Comparison of ENCODE assay signal across 1 cellular context in genomic region chr9:114060711-114061110, GRCh38.
A peak's percentile ranks its signal among the peaks of the same experiment; 100 is the strongest.
TF ChIP-seq lines count a peak whose summit lies in the region.

No MANE protein-coding gene starts in this region.

TF ChIP-seq in HepG2, 621 proteins besides CTCF, POLR2A, EP300 and RAD21 (continues in another document):
- TF ChIP-seq GTF3A (CRISPR knock-in tag; conservative IDR thresholded peaks at IDR 0.05), result no peak
- TF ChIP-seq DMTF1 (CRISPR knock-in tag; IDR thresholded peaks at IDR 0.05), result no peak
- no peak for TF ChIP-seq REXO4 (CRISPR knock-in tag; IDR thresholded peaks at IDR 0.05; ENCODE audit: borderline replicate concordance)
- TF ChIP-seq REL (CRISPR knock-in tag; conservative IDR thresholded peaks at IDR 0.05), result no peak
- peak; percentile 19; the same call in 1 of the 2 replicates for TF ChIP-seq ZNF687 (CRISPR knock-in tag; IDR thresholded peaks at IDR 0.05)
- TF ChIP-seq ZNF24 (IDR thresholded peaks at IDR 0.05), result no peak
- no peak for TF ChIP-seq ZNF207 (IDR thresholded peaks at IDR 0.05; ENCODE audit: borderline replicate concordance)
- no peak for TF ChIP-seq ZNF839 (CRISPR knock-in tag; IDR thresholded peaks at IDR 0.05; ENCODE audit: borderline replicate concordance)
- TF ChIP-seq ZNF230 (CRISPR knock-in tag; IDR thresholded peaks at IDR 0.05), result peak; percentile 53; the same call in 1 of the 2 replicates
- no peak for TF ChIP-seq NFKBIZ (CRISPR knock-in tag; IDR thresholded peaks at IDR 0.05)
- peak; percentile 74 for TF ChIP-seq AGO2 (optimal IDR thresholded peaks at IDR 0.05; ENCODE audit: low read depth, low read length)
- no peak for TF ChIP-seq CCDC6 (CRISPR knock-in tag; IDR thresholded peaks at IDR 0.05)
- no peak for TF ChIP-seq STAT6 (CRISPR knock-in tag; IDR thresholded peaks at IDR 0.05; ENCODE audit: borderline replicate concordance)
- TF ChIP-seq ZNF296 (CRISPR knock-in tag; conservative IDR thresholded peaks at IDR 0.05), result no peak
- TF ChIP-seq TRIM24 (CRISPR knock-in tag; IDR thresholded peaks at IDR 0.05), result no peak
- no peak for TF ChIP-seq THAP8 (CRISPR knock-in tag; IDR thresholded peaks at IDR 0.05; ENCODE audit: borderline replicate concordance)
- no peak for TF ChIP-seq ARNT (IDR thresholded peaks at IDR 0.05)
- TF ChIP-seq ATF1 (CRISPR knock-in tag; IDR thresholded peaks at IDR 0.05), result no peak
- TF ChIP-seq MXD1 (CRISPR knock-in tag; IDR thresholded peaks at IDR 0.05), result 0 out of 2 replicates have a peak, but pooled peaks have one; percentile 36
- peak; percentile 31; the same call in 1 of the 2 replicates for TF ChIP-seq PAF1 (CRISPR knock-in tag; IDR thresholded peaks at IDR 0.05)
- TF ChIP-seq PRDM15 (CRISPR knock-in tag; IDR thresholded peaks at IDR 0.05), result no peak
- no peak for TF ChIP-seq MATR3 (CRISPR knock-in tag; IDR thresholded peaks at IDR 0.05)
- TF ChIP-seq ZNF615 (CRISPR knock-in tag; IDR thresholded peaks at IDR 0.05; ENCODE audit: borderline replicate concordance), result no peak
- TF ChIP-seq TFDP2 (CRISPR knock-in tag; IDR thresholded peaks at IDR 0.05), result no peak
- no peak for TF ChIP-seq XBP1 (CRISPR knock-in tag; IDR thresholded peaks at IDR 0.05)
- TF ChIP-seq AKAP8 (CRISPR knock-in tag; IDR thresholded peaks at IDR 0.05), result no peak
- no peak for TF ChIP-seq YEATS4 (CRISPR knock-in tag; IDR thresholded peaks at IDR 0.05; ENCODE audit: borderline replicate concordance)
- TF ChIP-seq ZNF33B (CRISPR knock-in tag; IDR thresholded peaks at IDR 0.05), result no peak
- no peak for TF ChIP-seq ZNF333 (CRISPR knock-in tag; IDR thresholded peaks at IDR 0.05; ENCODE audit: borderline replicate concordance)
- TF ChIP-seq SNAPC5 (CRISPR knock-in tag; IDR thresholded peaks at IDR 0.05; ENCODE audit: borderline replicate concordance), result no peak
- no peak for TF ChIP-seq TFE3 (CRISPR knock-in tag; IDR thresholded peaks at IDR 0.05)
- no peak for TF ChIP-seq ZNF12 (CRISPR knock-in tag; IDR thresholded peaks at IDR 0.05)
- no peak for TF ChIP-seq ZNF646 (CRISPR knock-in tag; IDR thresholded peaks at IDR 0.05)
- no peak for TF ChIP-seq PHB2 (IDR thresholded peaks at IDR 0.05; ENCODE audit: partially characterized antibody)
- no peak for TF ChIP-seq ZNF33A (CRISPR knock-in tag; IDR thresholded peaks at IDR 0.05; ENCODE audit: borderline replicate concordance)
- no peak for TF ChIP-seq EED (CRISPR knock-in tag; IDR thresholded peaks at IDR 0.05)
